ENCODE assay signal across 8 cellular contexts in genomic region chr3:45690331-45691035, GRCh38. TPM values are rescaled to one million over a fixed set of nuclear protein-coding genes. Genes with fewer than 3 reads are reported as not detected.
DNase-seq lines count a peak whose midpoint lies in the region; ATAC-seq and TF ChIP-seq lines count a peak whose summit lies in the region.

No MANE protein-coding gene starts in this region.

- peaks cover 2% of the 10 kb centered on the region for H3K36me3 ChIP-seq in Panc1 (ENCODE audit: control insufficient read depth, insufficient read depth, low read length)
- H3K36me3 ChIP-seq in effector memory CD4-positive, alpha-beta T cell (ENCODE audit: control insufficient read depth, insufficient read depth, low read length), result no peaks in the 10 kb centered on the region

- POLR2A ChIA-PET in Panc1 (lab: Charles Lee), result interaction anchor here (0.7 kb wide), 1 partner anchor 71 kb away, joined by 3 read pairs; no protein-coding TSS in a partner anchor

- no peaks in the 10 kb centered on the region for H3K27me3 ChIP-seq in Panc1 (ENCODE audit: control insufficient read depth, insufficient read depth, low read length)
- no peaks in the 10 kb centered on the region for H3K27me3 ChIP-seq in effector memory CD4-positive, alpha-beta T cell (replicated peaks; ENCODE audit: control insufficient read depth, insufficient read depth, low read length, poor library complexity, severe bottlenecking)

- peaks cover 34% of the 10 kb centered on the region for H3K36me3 Mint-ChIP-seq in activated CD8-positive, alpha-beta memory T cell treated with anti-CD3 and anti-CD28 coated beads, Interleukin-2, amount 10 ng/mL, durations not matched to agents 7 days and 5 days
- H3K36me3 Mint-ChIP-seq in osteocyte (ENCODE audit: unreplicated experiment), result peaks cover 5% of the 10 kb centered on the region

- peaks cover 52% of the 10 kb centered on the region for H3K4me1 Mint-ChIP-seq in activated CD8-positive, alpha-beta memory T cell treated with anti-CD3 and anti-CD28 coated beads, Interleukin-2, amount 10 ng/mL, durations not matched to agents 7 days and 5 days
- H3K4me1 Mint-ChIP-seq in osteocyte (ENCODE audit: unreplicated experiment), result peaks cover 40% of the 10 kb centered on the region

- no peak for DNase-seq in activated CD8-positive, alpha-beta memory T cell treated with anti-CD3 and anti-CD28 coated beads, Interleukin-2, amount 10 ng/mL, durations not matched to agents 7 days and 5 days
- no peak for DNase-seq in activated CD8-positive, alpha-beta memory T cell treated with anti-CD3 and anti-CD28 coated beads for 24 hours
- DNase-seq in Panc1 (ENCODE audit: low read depth, low spot score) (no peak), osteocyte (ENCODE audit: extremely low spot score, unreplicated experiment) (no peak), head of caudate nucleus (no peak), T-helper 9 cell (no peak)
- DNase-seq in effector memory CD4-positive, alpha-beta T cell, result no peak

- H3K27ac Mint-ChIP-seq in activated CD8-positive, alpha-beta memory T cell treated with anti-CD3 and anti-CD28 coated beads, Interleukin-2, amount 10 ng/mL, durations not matched to agents 7 days and 5 days, result peak overlapping the region; percentile 87
- peak overlapping the region; percentile 90 for H3K27ac Mint-ChIP-seq in osteocyte (ENCODE audit: unreplicated experiment)

- in situ Hi-C loops in Panc1 (cut with HindIII; ENCODE audit: low pct_unique_long_range_greater_than_20kb, low sequenced_read_pairs), result no loop called here

- no peaks in the 10 kb centered on the region for H3K9me3 ChIP-seq in Panc1 (ENCODE audit: control insufficient read depth, insufficient read depth, low read depth, low read length)
- H3K9me3 ChIP-seq in effector memory CD4-positive, alpha-beta T cell (ENCODE audit: control insufficient read depth, low read length), result no peaks in the 10 kb centered on the region

- CTCF ChIA-PET in activated CD8-positive, alpha-beta memory T cell treated with anti-CD3 and anti-CD28 coated beads, Interleukin-2, amount 10 ng/mL, durations not matched to agents 7 days and 5 days (lab: Charles Lee), result interaction anchor here (0.8 to 4.3 kb wide), 11 partner anchors 13 to 648 kb away, joined by 3 to 29 read pairs (median 6); no protein-coding TSS in a partner anchor
- CTCF ChIA-PET in Panc1 (lab: Charles Lee), result no interaction called here

- peak overlapping the region; percentile 81 for H3K4me3 Mint-ChIP-seq in activated CD8-positive, alpha-beta memory T cell treated with anti-CD3 and anti-CD28 coated beads, Interleukin-2, amount 10 ng/mL, durations not matched to agents 7 days and 5 days
- H3K4me3 Mint-ChIP-seq in osteocyte (ENCODE audit: unreplicated experiment), result peak overlapping the region; percentile 84

- H3K27me3 Mint-ChIP-seq in activated CD8-positive, alpha-beta memory T cell treated with anti-CD3 and anti-CD28 coated beads, Interleukin-2, amount 10 ng/mL, durations not matched to agents 7 days and 5 days, result peaks cover 3% of the 10 kb centered on the region
- H3K27me3 Mint-ChIP-seq in osteocyte (ENCODE audit: unreplicated experiment), result no peaks in the 10 kb centered on the region

- ATAC-seq in activated CD8-positive, alpha-beta memory T cell treated with anti-CD3 and anti-CD28 coated beads, Interleukin-2, amount 10 ng/mL, durations not matched to agents 7 days and 5 days, result no peak
- ATAC-seq in Panc1, result no peak
- no peak for ATAC-seq in HG02571 (IDR thresholded peaks at IDR 0.05; ENCODE audit: unreplicated experiment)

- no peaks in the 10 kb centered on the region for H3K9me3 Mint-ChIP-seq in activated CD8-positive, alpha-beta memory T cell treated with anti-CD3 and anti-CD28 coated beads, Interleukin-2, amount 10 ng/mL, durations not matched to agents 7 days and 5 days (ENCODE audit: low read depth)
- no peaks in the 10 kb centered on the region for H3K9me3 Mint-ChIP-seq in osteocyte (ENCODE audit: unreplicated experiment)

- intact Hi-C loops in Panc1 (cut with micrococcal nuclease; ENCODE audit: unreplicated experiment) (no loop called here), head of caudate nucleus (cut with DNase I) (no loop called here)

- TF ChIP-seq CTCF in Panc1 (IDR thresholded peaks at IDR 0.05), result no peak
- TF ChIP-seq CTCF in osteocyte (IDR thresholded peaks at IDR 0.05), result peak; percentile 17

- H3K4me3 ChIP-seq in Panc1 (ENCODE audit: low read depth in 2 of 2, low read length in 2 of 2), result peak overlapping the region; percentile 78 to 92
- H3K4me3 ChIP-seq in effector memory CD4-positive, alpha-beta T cell (ENCODE audit: insufficient read depth, low read depth, low read length, poor library complexity, severe bottlenecking), result peak overlapping the region; percentile 67

- BruUV-seq in Panc1 (replicated peaks; lab: Mats Ljungman, UMichigan), result no TSS peak

- H3K27ac ChIP-seq in Panc1 (ENCODE audit: low read length), result peak overlapping the region; percentile 94
- H3K27ac ChIP-seq in effector memory CD4-positive, alpha-beta T cell (ENCODE audit: insufficient read depth, low read length, poor library complexity, severe bottlenecking), result peak overlapping the region; percentile 88

- H3K4me1 ChIP-seq in Panc1 (ENCODE audit: control insufficient read depth, insufficient read depth, low read length), result peaks cover 9% of the 10 kb centered on the region
- peaks cover 59% of the 10 kb centered on the region for H3K4me1 ChIP-seq in effector memory CD4-positive, alpha-beta T cell (ENCODE audit: control insufficient read depth, insufficient read depth, low read length, poor library complexity, severe bottlenecking)

RNA-seq across cellular contexts. Expression of gene SACM1L, which starts 1.3 kb away (rescaled TPM):
- total RNA-seq in activated CD8-positive, alpha-beta memory T cell treated with anti-CD3 and anti-CD28 coated beads, Interleukin-2, amount 10 ng/mL, durations not matched to agents 7 days and 5 days, result 10 to 100 TPM; 71.6 to 88.7 TPM
- total RNA-seq in Panc1 (2021; ENCODE audit: unreplicated experiment), result 31.6 TPM
- polyA plus RNA-seq in Panc1 (2012; ENCODE audit: insufficient read length), result 17.4 TPM
- 38.3 and 40.8 TPM in 2 replicates for total RNA-seq in osteocyte
